Comparison of ENCODE assay signal across 8 cellular contexts in genomic region chr7:142626420-142627035, GRCh38.
DNase-seq lines count a peak whose midpoint lies in the region; ATAC-seq and TF ChIP-seq lines count a peak whose summit lies in the region.

No MANE protein-coding gene starts in this region.

- peak; percentile 36 for DNase-seq in AG08395 (ENCODE audit: low spot score)
- DNase-seq in RKO (ENCODE audit: low spot score), result peak; percentile 24
- DNase-seq in activated T-helper 2 cell treated with anti-CD3 and anti-CD28 coated beads, Interferon-gamma antibody, Interleukin-2, Interleukin-4, amounts not matched to agents 10 μg/mL and 5 μg/mL and 100 μg/mL, durations not matched to agents 14 hours and 24 hours and 36 hours (ENCODE audit: low spot score), result peak; percentile 48
- peak; percentile 31 for DNase-seq in left cardiac atrium
- peak; percentile 48 to 73 (median 62) for DNase-seq in stimulated activated CD4-positive, alpha-beta T cell treated with anti-CD3 and anti-CD28 coated beads, Interleukin-12 subunit alpha, Interleukin-12 subunit beta, amount 100 ng/mL, for 48 hours (ENCODE audit: low read depth in 2 of 3, low spot score in 1 of 3)
- no peak for DNase-seq in mesenteric fat pad (ENCODE audit: low spot score)

- no peaks in the 10 kb centered on the region for H3K36me3 Mint-ChIP-seq in activated T-helper 2 cell treated with anti-CD3 and anti-CD28 coated beads, Interferon-gamma antibody, Interleukin-2, Interleukin-4, amounts not matched to agents 10 μg/mL and 5 μg/mL and 100 μg/mL, durations not matched to agents 14 hours and 24 hours and 36 hours (ENCODE audit: low read depth)

- intact Hi-C loops in activated T-helper 2 cell treated with anti-CD3 and anti-CD28 coated beads, Interferon-gamma antibody, Interleukin-2, Interleukin-4, amounts not matched to agents 10 μg/mL and 5 μg/mL and 100 μg/mL, durations not matched to agents 14 hours and 24 hours and 36 hours (cut with micrococcal nuclease), result no loop called here
- intact Hi-C loops in left cardiac atrium (cut with DNase I), result no loop called here

- ATAC-seq in GM18505 (IDR thresholded peaks at IDR 0.05; ENCODE audit: unreplicated experiment), result peak; percentile 62
- ATAC-seq in HG03039 (IDR thresholded peaks at IDR 0.05; ENCODE audit: unreplicated experiment), result peak; percentile 80
- no peak for ATAC-seq in left cardiac atrium

- peak overlapping the region; percentile 63 for H3K27ac Mint-ChIP-seq in activated T-helper 2 cell treated with anti-CD3 and anti-CD28 coated beads, Interferon-gamma antibody, Interleukin-2, Interleukin-4, amounts not matched to agents 10 μg/mL and 5 μg/mL and 100 μg/mL, durations not matched to agents 14 hours and 24 hours and 36 hours

- H3K4me3 Mint-ChIP-seq in activated T-helper 2 cell treated with anti-CD3 and anti-CD28 coated beads, Interferon-gamma antibody, Interleukin-2, Interleukin-4, amounts not matched to agents 10 μg/mL and 5 μg/mL and 100 μg/mL, durations not matched to agents 14 hours and 24 hours and 36 hours (ENCODE audit: low read depth), result peak overlapping the region; percentile 81

- H3K9me3 Mint-ChIP-seq in activated T-helper 2 cell treated with anti-CD3 and anti-CD28 coated beads, Interferon-gamma antibody, Interleukin-2, Interleukin-4, amounts not matched to agents 10 μg/mL and 5 μg/mL and 100 μg/mL, durations not matched to agents 14 hours and 24 hours and 36 hours, result no peaks in the 10 kb centered on the region

- peaks cover 3% of the 10 kb centered on the region for H3K4me1 Mint-ChIP-seq in activated T-helper 2 cell treated with anti-CD3 and anti-CD28 coated beads, Interferon-gamma antibody, Interleukin-2, Interleukin-4, amounts not matched to agents 10 μg/mL and 5 μg/mL and 100 μg/mL, durations not matched to agents 14 hours and 24 hours and 36 hours (ENCODE audit: low read depth)

- no peak for TF ChIP-seq POLR2A in GM18505 (IDR thresholded peaks at IDR 0.05; ENCODE audit: borderline replicate concordance, extremely low read depth, insufficient read depth, insufficient read length)

- peaks cover 13% of the 10 kb centered on the region for H3K27me3 Mint-ChIP-seq in activated T-helper 2 cell treated with anti-CD3 and anti-CD28 coated beads, Interferon-gamma antibody, Interleukin-2, Interleukin-4, amounts not matched to agents 10 μg/mL and 5 μg/mL and 100 μg/mL, durations not matched to agents 14 hours and 24 hours and 36 hours (ENCODE audit: low read depth)

Comparison
In these comparisons a context has a peak if more than half of its experiments do, and no peak if none do; other contexts are left out.
1. ATAC-seq: peak in GM18505 (single experiment) and HG03039 (single experiment); none in left cardiac atrium (0 of 2).